ENCODE assay signal across 11 cellular contexts in the genomic region with DNA sequence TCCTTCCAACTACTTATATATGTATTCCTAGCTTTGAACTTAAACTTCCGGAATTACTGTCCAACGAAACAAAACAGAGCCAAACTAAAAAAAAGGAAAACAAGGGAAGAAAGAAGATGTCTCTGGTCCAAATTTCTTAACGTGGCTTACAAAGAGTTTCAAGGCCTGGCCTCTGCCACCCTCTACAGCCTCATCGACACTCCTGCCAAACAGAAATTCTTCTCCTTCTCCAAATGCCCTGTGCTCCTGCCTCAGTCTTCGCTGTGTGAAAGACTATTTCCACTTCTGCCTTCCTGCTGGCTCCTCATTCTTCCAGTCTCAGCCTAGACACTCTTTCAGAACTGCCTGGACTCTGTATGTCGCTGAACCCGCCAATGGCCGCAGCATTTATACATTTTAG.
"Had no signal": no experiment of that assay in that cellular context is flagged by ENCODE, and none has a peak within 500 bp of the region (broad histone marks: within the 10 kb centered on the region; RNA-seq: fewer than 3 reads in every experiment).

No MANE protein-coding gene starts in this region.

- H2AFZ ChIP-seq: parathyroid adenoma had no signal

- H3K36me3 ChIP-seq: thyroid gland had no signal

- H3K4me3 ChIP-seq: dorsolateral prefrontal cortex, thyroid gland had no signal

- H3K27me3 ChIP-seq: dorsolateral prefrontal cortex, thyroid gland had no signal

- H3K79me2 ChIP-seq: parathyroid adenoma had no signal

- ATAC-seq: esophagus mucosa; stimulated activated effector memory CD8-positive, alpha-beta T cell treated with anti-CD3 and anti-CD28 coated beads, Interleukin-12 subunit alpha, Interleukin-12 subunit beta, amount 100 ng/mL, for 72 hours had no signal

- H3K9me3 ChIP-seq: thyroid gland had no signal

- H3K27ac ChIP-seq: parathyroid adenoma had no signal

- DNase-seq: activated CD4-positive, alpha-beta T cell treated with anti-CD3 and anti-CD28 coated beads, Interleukin-2, amount 10 ng/mL, durations not matched to agents 7 days and 5 days; activated CD8-positive, alpha-beta memory T cell treated with anti-CD3 and anti-CD28 coated beads, Interleukin-2, amount 50 U/mL, for 48 hours; activated naive CD4-positive, alpha-beta T cell treated with Interleukin-2 at 50 U/mL for 16 hours; dorsolateral prefrontal cortex; mesendoderm; stimulated activated CD4-positive, alpha-beta T cell treated with anti-CD3 and anti-CD28 coated beads, Interleukin-12 subunit alpha, Interleukin-12 subunit beta, amount 100 ng/mL, for 4 hours; stimulated activated CD4-positive, alpha-beta T cell treated with anti-CD3 and anti-CD28 coated beads, Interleukin-2, amount 100 ng/mL, for 24 hours had no signal

- H3K9ac ChIP-seq: parathyroid adenoma had no signal

- H3K4me1 ChIP-seq: parathyroid adenoma had no signal
